1 cellular context compared by ENCODE assay signal in the genomic region with DNA sequence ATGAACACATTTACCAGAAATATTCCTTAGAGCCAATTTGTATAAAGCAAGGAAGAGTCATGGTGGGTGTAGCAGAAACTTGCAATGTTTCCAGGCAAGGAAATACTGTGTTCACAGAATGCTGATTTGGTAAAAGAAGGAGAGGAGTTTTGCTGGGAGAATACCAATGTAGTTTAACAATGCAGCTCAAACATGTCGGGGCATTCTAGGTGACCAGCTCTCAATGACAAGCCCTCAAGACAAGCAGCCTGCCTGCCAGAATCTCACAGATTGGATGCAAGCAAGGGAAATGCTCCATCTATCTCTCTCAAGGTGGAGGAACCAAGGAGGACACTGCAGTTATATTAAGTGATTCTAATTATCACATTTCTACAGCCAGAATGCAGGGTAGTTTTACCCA.
TF ChIP-seq lines count a peak whose summit lies in the region.

No MANE protein-coding gene starts in this region.

TF ChIP-seq in IMR-90, 13 proteins besides CTCF, POLR2A, EP300 and RAD21 (continued from another document):
- TF ChIP-seq, protein P1, sequence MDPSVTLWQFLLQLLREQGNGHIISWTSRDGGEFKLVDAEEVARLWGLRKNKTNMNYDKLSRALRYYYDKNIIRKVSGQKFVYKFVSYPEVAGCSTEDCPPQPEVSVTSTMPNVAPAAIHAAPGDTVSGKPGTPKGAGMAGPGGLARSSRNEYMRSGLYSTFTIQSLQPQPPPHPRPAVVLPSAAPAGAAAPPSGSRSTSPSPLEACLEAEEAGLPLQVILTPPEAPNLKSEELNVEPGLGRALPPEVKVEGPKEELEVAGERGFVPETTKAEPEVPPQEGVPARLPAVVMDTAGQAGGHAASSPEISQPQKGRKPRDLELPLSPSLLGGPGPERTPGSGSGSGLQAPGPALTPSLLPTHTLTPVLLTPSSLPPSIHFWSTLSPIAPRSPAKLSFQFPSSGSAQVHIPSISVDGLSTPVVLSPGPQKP (IDR thresholded peaks at IDR 0.05; ENCODE audit: borderline replicate concordance, low read depth, low read length), result no peak
- TF ChIP-seq FOS (IDR thresholded peaks at IDR 0.05; ENCODE audit: low read depth, low read length) (no peak), CHD1 (IDR thresholded peaks at IDR 0.05; ENCODE audit: low read depth, low read length) (no peak), SMC3 (IDR thresholded peaks at IDR 0.05; ENCODE audit: low read depth, low read length) (no peak), MAZ (IDR thresholded peaks at IDR 0.05; ENCODE audit: borderline replicate concordance, low read depth, low read length) (no peak), BHLHE40 (IDR thresholded peaks at IDR 0.05; ENCODE audit: low read depth, low read length) (no peak)
